Comparison of ENCODE assay signal across 14 cellular contexts in genomic region chr3:60536420-60536819, GRCh38.
DNase-seq lines count a peak whose midpoint lies in the region; ATAC-seq, FAIRE-seq and TF ChIP-seq lines count a peak whose summit lies in the region.
"Had no signal": no experiment of that assay in that cellular context is flagged by ENCODE, and none has a peak within 500 bp of the region (broad histone marks: within the 10 kb centered on the region; RNA-seq: fewer than 3 reads in every experiment).

No MANE protein-coding gene starts in this region.

- peak; percentile 96 for ATAC-seq in GM18517 (IDR thresholded peaks at IDR 0.05; ENCODE audit: unreplicated experiment)
- ATAC-seq in HG03175 (IDR thresholded peaks at IDR 0.05; ENCODE audit: unreplicated experiment), result peak; percentile 85
- ATAC-seq in left ventricle myocardium superior, result no peak
- ATAC-seq: activated CD4-positive, CD25-positive, alpha-beta regulatory T cell treated with anti-CD3 and anti-CD28 coated beads, Interleukin-2, amount 50 U/mL, for 24 hours; activated T-cell treated with anti-CD3 and anti-CD28 coated beads, Interleukin-2, amount 50 U/mL, for 4 hours had no signal

- intact Hi-C loops in activated naive CD4-positive, alpha-beta T cell treated with anti-CD3 and anti-CD28 coated beads for 36 hours (cut with micrococcal nuclease), result no loop called here
- intact Hi-C loops in left ventricle myocardium superior (cut with micrococcal nuclease), result no loop called here

- no peak overlapping the region for H3K27ac Mint-ChIP-seq in activated naive CD4-positive, alpha-beta T cell treated with anti-CD3 and anti-CD28 coated beads for 36 hours

- no peaks in the 10 kb centered on the region for H3K36me3 Mint-ChIP-seq in activated naive CD4-positive, alpha-beta T cell treated with anti-CD3 and anti-CD28 coated beads for 36 hours (ENCODE audit: low read depth)

- no peak overlapping the region for H3K4me3 Mint-ChIP-seq in activated naive CD4-positive, alpha-beta T cell treated with anti-CD3 and anti-CD28 coated beads for 36 hours
- H3K4me3 Mint-ChIP-seq: activated T-cell treated with anti-CD3 and anti-CD28 coated beads, Interleukin-2, amount 50 U/mL, for 4 hours had no signal

- no peaks in the 10 kb centered on the region for H3K4me1 Mint-ChIP-seq in activated naive CD4-positive, alpha-beta T cell treated with anti-CD3 and anti-CD28 coated beads for 36 hours (ENCODE audit: low read depth)

- H3K27me3 Mint-ChIP-seq in activated naive CD4-positive, alpha-beta T cell treated with anti-CD3 and anti-CD28 coated beads for 36 hours (ENCODE audit: low read depth), result no peaks in the 10 kb centered on the region

- CTCF ChIA-PET in activated naive CD4-positive, alpha-beta T cell treated with anti-CD3 and anti-CD28 coated beads for 36 hours (lab: Charles Lee), result no interaction called here

- peak; percentile 29 for DNase-seq in NCI-H2196 treated with DMSO at 0.1 percent for 48 hours (lab: John Stamatoyannopoulos, UW; ENCODE audit: unreplicated experiment)
- peak; percentile 72 for DNase-seq in renal cortical epithelial cell (ENCODE audit: low read depth)
- DNase-seq in activated naive CD4-positive, alpha-beta T cell treated with anti-CD3 and anti-CD28 coated beads for 36 hours, result no peak
- no peak for DNase-seq in urothelium cell line (ENCODE audit: low spot score)
- DNase-seq in GM12892 (ENCODE audit: insufficient read length), result no peak
- DNase-seq in left ventricle myocardium superior, result no peak
- DNase-seq: activated T-cell treated with anti-CD3 and anti-CD28 coated beads, Interleukin-2, amount 50 U/mL, for 4 hours; KBM-7; SK-N-SH; transverse colon had no signal

- H3K9me3 Mint-ChIP-seq in activated naive CD4-positive, alpha-beta T cell treated with anti-CD3 and anti-CD28 coated beads for 36 hours, result peaks cover 8% of the 10 kb centered on the region
- H3K9me3 Mint-ChIP-seq: activated T-cell treated with anti-CD3 and anti-CD28 coated beads, Interleukin-2, amount 50 U/mL, for 4 hours had no signal

- TF ChIP-seq POLR2A in GM12892 (IDR thresholded peaks at IDR 0.05; ENCODE audit: low read depth, low read length), result no peak

- FAIRE-seq in urothelium cell line (lab: Jason Lieb, UNC) (no peak), GM12892 (lab: Jason Lieb, UNC) (no peak)
- FAIRE-seq: astrocyte had no signal

Comparison
In these comparisons a context has a peak if more than half of its experiments do, and no peak if none do; other contexts are left out.
1. DNase-seq: peak in NCI-H2196 treated with DMSO at 0.1 percent for 48 hours (single experiment) and renal cortical epithelial cell (single experiment); none in activated naive CD4-positive, alpha-beta T cell treated with anti-CD3 and anti-CD28 coated beads for 36 hours (single experiment), urothelium cell line (single experiment), GM12892 (single experiment) and left ventricle myocardium superior (single experiment).